ENCODE assay signal across 1 cellular context in the genomic region with DNA sequence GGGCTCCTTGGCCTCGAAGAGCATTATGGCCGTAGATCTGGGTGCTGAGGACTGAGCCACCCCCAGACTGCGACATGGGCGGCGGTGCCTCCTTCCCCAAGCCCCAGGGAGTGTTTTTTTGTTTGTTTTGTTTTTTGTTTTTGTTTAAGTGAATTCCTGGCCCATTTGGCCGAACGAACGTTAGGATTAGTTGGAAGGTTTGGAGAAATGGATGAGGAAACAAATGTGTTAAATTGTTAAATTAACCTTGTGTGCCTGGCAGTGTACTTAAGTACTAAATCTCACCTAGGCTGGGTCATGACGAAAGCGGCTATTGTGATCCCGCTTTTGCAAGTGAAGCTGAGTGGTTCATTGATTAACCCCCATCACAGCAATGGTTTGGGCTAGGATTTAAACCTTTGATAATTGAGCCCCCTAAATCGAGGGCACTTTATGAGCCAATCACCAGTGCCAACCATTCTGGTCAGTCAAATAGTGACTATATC.
TF ChIP-seq lines count a peak whose summit lies in the region.

No MANE protein-coding gene starts in this region.

TF ChIP-seq in HepG2, 621 proteins besides CTCF, POLR2A, EP300 and RAD21 (continues in another document):
- TF ChIP-seq GMEB1 (CRISPR knock-in tag; IDR thresholded peaks at IDR 0.05; ENCODE audit: borderline replicate concordance), result no peak
- no peak for TF ChIP-seq EZH2 (conservative IDR thresholded peaks at IDR 0.05; ENCODE audit: low read depth, low read length)
- TF ChIP-seq NCOA5 (CRISPR knock-in tag; IDR thresholded peaks at IDR 0.05), result no peak
- TF ChIP-seq MIER2 (CRISPR knock-in tag; IDR thresholded peaks at IDR 0.05), result no peak
- no peak for TF ChIP-seq ZNF276 (CRISPR knock-in tag; IDR thresholded peaks at IDR 0.05; ENCODE audit: low read depth)
- TF ChIP-seq EED (CRISPR knock-in tag; IDR thresholded peaks at IDR 0.05), result no peak
- no peak for TF ChIP-seq GLMP (CRISPR knock-in tag; IDR thresholded peaks at IDR 0.05; ENCODE audit: borderline replicate concordance)
- no peak for TF ChIP-seq PATZ1 (CRISPR knock-in tag; IDR thresholded peaks at IDR 0.05)
- no peak for TF ChIP-seq CAMTA2 (CRISPR knock-in tag; IDR thresholded peaks at IDR 0.05; ENCODE audit: borderline replicate concordance)
- TF ChIP-seq AGO2 (optimal IDR thresholded peaks at IDR 0.05; ENCODE audit: low read depth, low read length), result no peak
- no peak for TF ChIP-seq ZNF614 (CRISPR knock-in tag; IDR thresholded peaks at IDR 0.05; ENCODE audit: borderline replicate concordance)
- TF ChIP-seq, protein P1, sequence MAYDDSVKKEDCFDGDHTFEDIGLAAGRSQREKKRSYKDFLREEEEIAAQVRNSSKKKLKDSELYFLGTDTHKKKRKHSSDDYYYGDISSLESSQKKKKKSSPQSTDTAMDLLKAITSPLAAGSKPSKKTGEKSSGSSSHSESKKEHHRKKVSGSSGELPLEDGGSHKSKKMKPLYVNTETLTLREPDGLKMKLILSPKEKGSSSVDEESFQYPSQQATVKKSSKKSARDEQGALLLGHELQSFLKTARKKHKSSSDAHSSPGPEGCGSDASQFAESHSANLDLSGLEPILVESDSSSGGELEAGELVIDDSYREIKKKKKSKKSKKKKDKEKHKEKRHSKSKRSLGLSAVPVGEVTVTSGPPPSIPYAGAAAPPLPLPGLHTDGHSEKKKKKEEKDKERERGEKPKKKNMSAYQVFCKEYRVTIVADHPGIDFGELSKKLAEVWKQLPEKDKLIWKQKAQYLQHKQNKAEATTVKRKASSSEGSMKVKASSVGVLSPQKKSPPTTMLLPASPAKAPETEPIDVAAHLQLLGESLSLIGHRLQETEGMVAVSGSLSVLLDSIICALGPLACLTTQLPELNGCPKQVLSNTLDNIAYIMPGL (CRISPR knock-in tag; IDR thresholded peaks at IDR 0.05; ENCODE audit: borderline replicate concordance in 1 of 2, low read depth in 1 of 2), result no peak
- TF ChIP-seq TFE3 (CRISPR knock-in tag; IDR thresholded peaks at IDR 0.05), result no peak
- TF ChIP-seq ZNF644 (CRISPR knock-in tag; IDR thresholded peaks at IDR 0.05; ENCODE audit: low read depth), result no peak
- TF ChIP-seq ZBTB25 (CRISPR knock-in tag; IDR thresholded peaks at IDR 0.05), result no peak
- TF ChIP-seq ELF4 (CRISPR knock-in tag; IDR thresholded peaks at IDR 0.05; ENCODE audit: borderline replicate concordance), result no peak
- TF ChIP-seq ZBTB20 (CRISPR knock-in tag; IDR thresholded peaks at IDR 0.05; ENCODE audit: borderline replicate concordance, low read depth), result no peak
- TF ChIP-seq SAFB2 (CRISPR knock-in tag; IDR thresholded peaks at IDR 0.05; ENCODE audit: borderline replicate concordance, low read depth), result no peak
- no peak for TF ChIP-seq ZNF607 (CRISPR knock-in tag; IDR thresholded peaks at IDR 0.05; ENCODE audit: borderline replicate concordance)
- TF ChIP-seq ZBTB26 (CRISPR knock-in tag; IDR thresholded peaks at IDR 0.05; ENCODE audit: borderline replicate concordance), result no peak
- 0 out of 2 replicates have a peak, but pooled peaks have one; percentile 5 for TF ChIP-seq ZSCAN20 (CRISPR knock-in tag; IDR thresholded peaks at IDR 0.05; ENCODE audit: borderline replicate concordance)
- TF ChIP-seq CHD4 (IDR thresholded peaks at IDR 0.05; ENCODE audit: borderline replicate concordance, low read length), result no peak
- TF ChIP-seq, protein P2, sequence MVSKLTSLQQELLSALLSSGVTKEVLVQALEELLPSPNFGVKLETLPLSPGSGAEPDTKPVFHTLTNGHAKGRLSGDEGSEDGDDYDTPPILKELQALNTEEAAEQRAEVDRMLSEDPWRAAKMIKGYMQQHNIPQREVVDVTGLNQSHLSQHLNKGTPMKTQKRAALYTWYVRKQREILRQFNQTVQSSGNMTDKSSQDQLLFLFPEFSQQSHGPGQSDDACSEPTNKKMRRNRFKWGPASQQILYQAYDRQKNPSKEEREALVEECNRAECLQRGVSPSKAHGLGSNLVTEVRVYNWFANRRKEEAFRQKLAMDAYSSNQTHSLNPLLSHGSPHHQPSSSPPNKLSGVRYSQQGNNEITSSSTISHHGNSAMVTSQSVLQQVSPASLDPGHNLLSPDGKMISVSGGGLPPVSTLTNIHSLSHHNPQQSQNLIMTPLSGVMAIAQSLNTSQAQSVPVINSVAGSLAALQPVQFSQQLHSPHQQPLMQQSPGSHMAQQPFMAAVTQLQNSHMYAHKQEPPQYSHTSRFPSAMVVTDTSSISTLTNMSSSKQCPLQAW (CRISPR knock-in tag; IDR thresholded peaks at IDR 0.05), result no peak
- no peak for TF ChIP-seq MLX (CRISPR knock-in tag; IDR thresholded peaks at IDR 0.05)
- no peak for TF ChIP-seq SNRNP70 (IDR thresholded peaks at IDR 0.05; ENCODE audit: low read depth, low read length)
- TF ChIP-seq SIN3B (IDR thresholded peaks at IDR 0.05; ENCODE audit: low read length), result no peak
- no peak for TF ChIP-seq TGIF2 (CRISPR knock-in tag; IDR thresholded peaks at IDR 0.05)
- TF ChIP-seq, protein P3, sequence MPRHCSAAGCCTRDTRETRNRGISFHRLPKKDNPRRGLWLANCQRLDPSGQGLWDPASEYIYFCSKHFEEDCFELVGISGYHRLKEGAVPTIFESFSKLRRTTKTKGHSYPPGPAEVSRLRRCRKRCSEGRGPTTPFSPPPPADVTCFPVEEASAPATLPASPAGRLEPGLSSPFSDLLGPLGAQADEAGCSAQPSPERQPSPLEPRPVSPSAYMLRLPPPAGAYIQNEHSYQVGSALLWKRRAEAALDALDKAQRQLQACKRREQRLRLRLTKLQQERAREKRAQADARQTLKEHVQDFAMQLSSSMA (CRISPR knock-in tag; IDR thresholded peaks at IDR 0.05), result no peak
- no peak for TF ChIP-seq ZZZ3 (CRISPR knock-in tag; IDR thresholded peaks at IDR 0.05; ENCODE audit: borderline replicate concordance)
- no peak for TF ChIP-seq ZNF275 (CRISPR knock-in tag; IDR thresholded peaks at IDR 0.05; ENCODE audit: borderline replicate concordance)
- TF ChIP-seq ZSCAN31 (CRISPR knock-in tag; IDR thresholded peaks at IDR 0.05; ENCODE audit: low read depth), result peak; percentile 2; the same call in 1 of the 2 replicates
- no peak for TF ChIP-seq PHF20 (CRISPR knock-in tag; IDR thresholded peaks at IDR 0.05)
- TF ChIP-seq ZNF343 (CRISPR knock-in tag; IDR thresholded peaks at IDR 0.05), result 0 out of 2 replicates have a peak, but pooled peaks have one; percentile 8
- TF ChIP-seq ZNF569 (CRISPR knock-in tag; IDR thresholded peaks at IDR 0.05; ENCODE audit: borderline replicate concordance), result 0 out of 2 replicates have a peak, but pooled peaks have one; percentile 7
